ENCODE assay signal across 2 cellular contexts in genomic region chr4:98688416-98689290, GRCh38.
TF ChIP-seq lines count a peak whose summit lies in the region.

No MANE protein-coding gene starts in this region.

TF ChIP-seq in IMR-90, 13 proteins besides CTCF, POLR2A, EP300 and RAD21:
- TF ChIP-seq RFX5 (IDR thresholded peaks at IDR 0.05; ENCODE audit: low read depth, low read length) (no peak), BHLHE40 (IDR thresholded peaks at IDR 0.05; ENCODE audit: low read depth, low read length) (peak; percentile 60), MAFK (IDR thresholded peaks at IDR 0.05; ENCODE audit: low read depth, low read length) (peak; percentile 6; the same call in 1 of the 2 replicates)

TF ChIP-seq in HepG2, 621 proteins besides CTCF, POLR2A, EP300 and RAD21:
- no peak for TF ChIP-seq JUNB (CRISPR knock-in tag; IDR thresholded peaks at IDR 0.05; ENCODE audit: borderline replicate concordance)
- no peak for TF ChIP-seq ZNF598 (CRISPR knock-in tag; IDR thresholded peaks at IDR 0.05; ENCODE audit: borderline replicate concordance)
- no peak for TF ChIP-seq HMG20B (CRISPR knock-in tag; conservative IDR thresholded peaks at IDR 0.05)
- TF ChIP-seq GRHL1 (CRISPR knock-in tag; conservative IDR thresholded peaks at IDR 0.05), result no peak
- no peak for TF ChIP-seq ZFX (CRISPR knock-in tag; IDR thresholded peaks at IDR 0.05; ENCODE audit: low read depth)
- no peak for TF ChIP-seq ONECUT2 (CRISPR knock-in tag; IDR thresholded peaks at IDR 0.05)
- no peak for TF ChIP-seq ZNF30 (CRISPR knock-in tag; IDR thresholded peaks at IDR 0.05)
- no peak for TF ChIP-seq THAP9 (CRISPR knock-in tag; IDR thresholded peaks at IDR 0.05; ENCODE audit: borderline replicate concordance)
- no peak for TF ChIP-seq TBP (CRISPR knock-in tag; IDR thresholded peaks at IDR 0.05)
- no peak for TF ChIP-seq DR1 (CRISPR knock-in tag; IDR thresholded peaks at IDR 0.05)
- TF ChIP-seq HNF1A (IDR thresholded peaks at IDR 0.05; ENCODE audit: low read depth), result no peak
- TF ChIP-seq HNF1A (CRISPR knock-in tag; IDR thresholded peaks at IDR 0.05; ENCODE audit: borderline replicate concordance), result no peak
- no peak for TF ChIP-seq NFIB (CRISPR knock-in tag; IDR thresholded peaks at IDR 0.05; ENCODE audit: borderline replicate concordance)
- TF ChIP-seq KDM1A (CRISPR knock-in tag; IDR thresholded peaks at IDR 0.05), result no peak
- no peak for TF ChIP-seq ZBTB43 (CRISPR knock-in tag; conservative IDR thresholded peaks at IDR 0.05)
- TF ChIP-seq MLXIP (CRISPR knock-in tag; IDR thresholded peaks at IDR 0.05; ENCODE audit: borderline replicate concordance), result no peak
- no peak for TF ChIP-seq PAWR (CRISPR knock-in tag; IDR thresholded peaks at IDR 0.05; ENCODE audit: borderline replicate concordance)
- no peak for TF ChIP-seq GPN1 (CRISPR knock-in tag; IDR thresholded peaks at IDR 0.05; ENCODE audit: borderline replicate concordance)
- TF ChIP-seq ZNF781 (CRISPR knock-in tag; IDR thresholded peaks at IDR 0.05; ENCODE audit: borderline replicate concordance, not compliant biosample characterization), result no peak
- TF ChIP-seq FUBP1 (CRISPR knock-in tag; IDR thresholded peaks at IDR 0.05; ENCODE audit: borderline replicate concordance), result no peak
